18 cellular contexts compared by ENCODE assay signal in genomic region chr15:40796041-40796440, GRCh38. TPM values are rescaled to one million over a fixed set of nuclear protein-coding genes. Genes with fewer than 3 reads are reported as not detected.
A peak's percentile ranks its signal among the peaks of the same experiment; 100 is the strongest.
DNase-seq lines count a peak whose midpoint lies in the region; ATAC-seq, FAIRE-seq and TF ChIP-seq lines count a peak whose summit lies in the region.
"Had no signal": no experiment of that assay in that cellular context is flagged by ENCODE, and none has a peak within 500 bp of the region (broad histone marks: within the 10 kb centered on the region; RNA-seq: fewer than 3 reads in every experiment).

No MANE protein-coding gene starts in this region.

- TF ChIP-seq EP300 in HepG2 (IDR thresholded peaks at IDR 0.05; ENCODE audit: low read depth in 2 of 2, low read length in 2 of 2) (no peak), HepG2 (CRISPR knock-in tag; IDR thresholded peaks at IDR 0.05; ENCODE audit: borderline replicate concordance) (no peak), stomach (IDR thresholded peaks at IDR 0.05) (no peak)

- no peaks in the 10 kb centered on the region for H3K27me3 Mint-ChIP-seq in activated T-helper 17 cell treated with anti-CD3 and anti-CD28 coated beads, Interleukin-2, amount 50 U/mL, for 72 hours
- no peaks in the 10 kb centered on the region for H3K27me3 Mint-ChIP-seq in activated T-helper 1 cell treated with anti-CD3 and anti-CD28 coated beads, Interleukin-12 subunit alpha, Interleukin-12 subunit beta, Interleukin-2, Interleukin-4 antibody, amounts not matched to agents 30 ng/mL and 10 ng/mL and 1 ng/mL, durations not matched to agents 14 hours and 24 hours and 36 hours (ENCODE audit: insufficient read depth)
- H3K27me3 Mint-ChIP-seq: CD8-positive, alpha-beta memory T cell had no signal

- ATAC-seq in activated T-helper 17 cell treated with anti-CD3 and anti-CD28 coated beads, Interleukin-2, amount 50 U/mL, for 72 hours (replicated peaks), result no peak
- ATAC-seq in HepG2 (no peak), GM18858 (IDR thresholded peaks at IDR 0.05; ENCODE audit: unreplicated experiment) (no peak)

- H3K36me3 ChIP-seq in HepG2 (replicated peaks in 1 of 2; ENCODE audit: control insufficient read depth in 1 of 2, insufficient read depth in 2 of 2, low read length in 2 of 2) (peaks cover 0 to 4% of the 10 kb centered on the region in 2 experiments; a peak in 1 of 5 replicates), stomach (peaks cover 0 to 23% (median 9%) of the 10 kb centered on the region in 4 donors)

- H2AFZ ChIP-seq in HepG2 (ENCODE audit: low read length), result no peak overlapping the region

- no peaks in the 10 kb centered on the region for H4K20me1 ChIP-seq in HepG2 (ENCODE audit: insufficient read depth, low read length)
- H4K20me1 ChIP-seq: BLaER1 had no signal

- peak; percentile 38 for DNase-seq in NCI-H526 treated with DMSO at 0.1 percent for 48 hours (lab: John Stamatoyannopoulos, UW)
- no peak for DNase-seq in HepG2 (ENCODE audit: low spot score)
- no peak for DNase-seq in stomach
- no peak for DNase-seq in activated T-helper 1 cell treated with anti-CD3 and anti-CD28 coated beads, Interleukin-12 subunit alpha, Interleukin-12 subunit beta, Interleukin-2, Interleukin-4 antibody, amounts not matched to agents 30 ng/mL and 10 ng/mL and 1 ng/mL, durations not matched to agents 14 hours and 24 hours and 36 hours (ENCODE audit: low spot score)
- no peak for DNase-seq in lower leg skin (ENCODE audit: low spot score in 2 of 2)
- no peak for DNase-seq in GM19238 (ENCODE audit: insufficient read length, low spot score)
- DNase-seq: CD8-positive, alpha-beta memory T cell; DMS 273 treated with DMSO at 0.1 percent for 48 hours; H9; Karpas-422; NCI-H1417; NCI-H2029 treated with DMSO at 0.1 percent for 48 hours; NCI-H524 treated with DMSO at 0.1 percent for 48 hours; NK-92 treated with Interleukin-12 subunit alpha and Interleukin-12 subunit beta, amount 100 ng/mL, for 24 hours had no signal

- TF ChIP-seq CTCF in HepG2 (CRISPR knock-in tag; IDR thresholded peaks at IDR 0.05) (no peak), stomach (IDR thresholded peaks at IDR 0.05) (no peak), lower leg skin (IDR thresholded peaks at IDR 0.05) (no peak)

- H3K36me3 Mint-ChIP-seq in activated T-helper 17 cell treated with anti-CD3 and anti-CD28 coated beads, Interleukin-2, amount 50 U/mL, for 72 hours (ENCODE audit: low read depth), result peaks cover 45% of the 10 kb centered on the region
- H3K36me3 Mint-ChIP-seq in activated T-helper 1 cell treated with anti-CD3 and anti-CD28 coated beads, Interleukin-12 subunit alpha, Interleukin-12 subunit beta, Interleukin-2, Interleukin-4 antibody, amounts not matched to agents 30 ng/mL and 10 ng/mL and 1 ng/mL, durations not matched to agents 14 hours and 24 hours and 36 hours (ENCODE audit: low read depth), result peaks cover 17% of the 10 kb centered on the region

- H3K9me3 Mint-ChIP-seq in activated T-helper 17 cell treated with anti-CD3 and anti-CD28 coated beads, Interleukin-2, amount 50 U/mL, for 72 hours, result no peaks in the 10 kb centered on the region
- H3K9me3 Mint-ChIP-seq in activated T-helper 1 cell treated with anti-CD3 and anti-CD28 coated beads, Interleukin-12 subunit alpha, Interleukin-12 subunit beta, Interleukin-2, Interleukin-4 antibody, amounts not matched to agents 30 ng/mL and 10 ng/mL and 1 ng/mL, durations not matched to agents 14 hours and 24 hours and 36 hours, result no peaks in the 10 kb centered on the region
- H3K9me3 Mint-ChIP-seq: CD8-positive, alpha-beta memory T cell; H9 had no signal

- peaks cover 19% of the 10 kb centered on the region for H3K4me1 Mint-ChIP-seq in activated T-helper 17 cell treated with anti-CD3 and anti-CD28 coated beads, Interleukin-2, amount 50 U/mL, for 72 hours
- H3K4me1 Mint-ChIP-seq in activated T-helper 1 cell treated with anti-CD3 and anti-CD28 coated beads, Interleukin-12 subunit alpha, Interleukin-12 subunit beta, Interleukin-2, Interleukin-4 antibody, amounts not matched to agents 30 ng/mL and 10 ng/mL and 1 ng/mL, durations not matched to agents 14 hours and 24 hours and 36 hours (ENCODE audit: low read depth), result peaks cover 24% of the 10 kb centered on the region

- no peak overlapping the region for H3K4me2 ChIP-seq in HepG2 (ENCODE audit: low read depth, low read length)
- H3K4me2 ChIP-seq: BLaER1 had no signal

- no peak overlapping the region for H3K4me3 ChIP-seq in HepG2 (replicated peaks in 1 of 3; ENCODE audit: insufficient read depth in 1 of 3, low read depth in 2 of 3, low read length in 3 of 3)
- no peak overlapping the region for H3K4me3 ChIP-seq in stomach
- H3K4me3 ChIP-seq in lower leg skin (ENCODE audit: low read depth, poor library complexity, severe bottlenecking), result no peak overlapping the region
- H3K4me3 ChIP-seq: BLaER1 had no signal

- TF ChIP-seq RAD21 in HepG2 (CRISPR knock-in tag; IDR thresholded peaks at IDR 0.05), result no peak

- in situ Hi-C loops in HepG2 (cut with HindIII; ENCODE audit: extremely low pct_ligation_motif_present, low pct_unique_long_range_greater_than_20kb), result no loop called here

- CTCF ChIA-PET in HepG2 (lab: Yijun Ruan, JAX; ENCODE audit: low intra/inter-chr PET ratio, low total read pairs), result no interaction called here

- H3K27me3 ChIP-seq in HepG2 (ENCODE audit: control insufficient read depth in 1 of 2, insufficient read depth in 2 of 2, low read length in 2 of 2), result no peaks in the 10 kb centered on the region
- H3K27me3 ChIP-seq in stomach, result no peaks in the 10 kb centered on the region
- H3K27me3 ChIP-seq: BLaER1 had no signal

- WGBS in HepG2 (ENCODE audit: low lambda C conversion rate), result 86% methylated on average over 2 of the region's 2 CpGs
- 54 to 68% (median 56%) methylated on average over 2 of the region's 2 CpGs for WGBS in stomach, 5 donors
- 60 to 72% methylated on average over 2 of the region's 2 CpGs for WGBS in lower leg skin, 2 donors

- H3K9ac ChIP-seq in HepG2 (ENCODE audit: insufficient read depth, low read depth, low read length), result no peak overlapping the region
- H3K9ac ChIP-seq: BLaER1 had no signal

- peak overlapping the region; percentile 2 for H3K27ac Mint-ChIP-seq in activated T-helper 17 cell treated with anti-CD3 and anti-CD28 coated beads, Interleukin-2, amount 50 U/mL, for 72 hours
- H3K27ac Mint-ChIP-seq in activated T-helper 1 cell treated with anti-CD3 and anti-CD28 coated beads, Interleukin-12 subunit alpha, Interleukin-12 subunit beta, Interleukin-2, Interleukin-4 antibody, amounts not matched to agents 30 ng/mL and 10 ng/mL and 1 ng/mL, durations not matched to agents 14 hours and 24 hours and 36 hours, result no peak overlapping the region

- H3K79me2 ChIP-seq in HepG2 (ENCODE audit: insufficient read depth, low read length), result peaks cover 16% of the 10 kb centered on the region

- H3K27ac ChIP-seq in HepG2 (ENCODE audit: extremely low read length, insufficient read depth, low read length) (peak overlapping the region; percentile 29), stomach (peak overlapping the region in 3 of 5 donors; percentile 10 to 35 (median 13))
- H3K27ac ChIP-seq: BLaER1 had no signal

- H3K4me1 ChIP-seq in HepG2 (ENCODE audit: insufficient read depth, low read length), result peaks cover 50% of the 10 kb centered on the region
- H3K4me1 ChIP-seq in stomach, result peaks cover 13 to 60% (median 40%) of the 10 kb centered on the region in 4 donors

- POLR2A ChIA-PET in HepG2 (lab: Yijun Ruan, JAX), result interaction anchor here (1.1 to 1.3 kb wide), 2 partner anchors 11 to 32 kb away, joined by 3 read pairs; partner anchors contain the start of genes DNAJC17, GCHFR and ZFYVE19

- intact Hi-C loops in HepG2 (cut with micrococcal nuclease; ENCODE audit: unreplicated experiment) (no loop called here), stomach (cut with DNase I; ENCODE audit: low total_unique reads) (no loop called here), lower leg skin (cut with DNase I; ENCODE audit: low total_unique reads) (no loop called here)
- intact Hi-C loops in activated T-helper 1 cell treated with anti-CD3 and anti-CD28 coated beads, Interleukin-12 subunit alpha, Interleukin-12 subunit beta, Interleukin-2, Interleukin-4 antibody, amounts not matched to agents 30 ng/mL and 10 ng/mL and 1 ng/mL, durations not matched to agents 14 hours and 24 hours and 36 hours (cut with micrococcal nuclease), result no loop called here

- H3K9me3 ChIP-seq in HepG2 (ENCODE audit: low read length) (no peaks in the 10 kb centered on the region), stomach (no peaks in the 10 kb centered on the region)
- H3K9me3 ChIP-seq: BLaER1 had no signal

- no TSS peak for BruUV-seq in HepG2 (replicated peaks; lab: Mats Ljungman, UMichigan)

- no peak for FAIRE-seq in HepG2 (lab: Jason Lieb, UNC)

- TF ChIP-seq POLR2A in HepG2 (IDR thresholded peaks at IDR 0.05; ENCODE audit: insufficient read depth in 1 of 2, low read depth in 2 of 2, low read length in 2 of 2), result no peak
- no peak for TF ChIP-seq POLR2A in stomach (IDR thresholded peaks at IDR 0.05)
- TF ChIP-seq POLR2A in lower leg skin (IDR thresholded peaks at IDR 0.05), result no peak

- no peak overlapping the region for H3K4me3 Mint-ChIP-seq in activated T-helper 17 cell treated with anti-CD3 and anti-CD28 coated beads, Interleukin-2, amount 50 U/mL, for 72 hours
- H3K4me3 Mint-ChIP-seq in activated T-helper 1 cell treated with anti-CD3 and anti-CD28 coated beads, Interleukin-12 subunit alpha, Interleukin-12 subunit beta, Interleukin-2, Interleukin-4 antibody, amounts not matched to agents 30 ng/mL and 10 ng/mL and 1 ng/mL, durations not matched to agents 14 hours and 24 hours and 36 hours, result no peak overlapping the region
- H3K4me3 Mint-ChIP-seq: CD8-positive, alpha-beta memory T cell; H9 had no signal

RNA-seq across cellular contexts. Expression of gene ZFYVE19, which starts 10.8 kb away (rescaled TPM):
- 10 to 100 TPM; 35.9 to 38.7 TPM for total RNA-seq in activated T-helper 17 cell treated with anti-CD3 and anti-CD28 coated beads, Interleukin-2, amount 50 U/mL, for 72 hours
- 19.2 and 23.3 TPM in 2 replicates for total RNA-seq in HepG2 (2016; rRNA removed; fragmentation: Illumina TruSeq; extraction: Trizol)
- 8.3 and 9.4 TPM in 2 replicates for total RNA-seq in HepG2 (2016; cell fraction: cytosol; rRNA removed; fragmentation: Illumina TruSeq; extraction: Trizol; ENCODE audit: low read depth)
- 18.8 and 22.2 TPM in 2 replicates for total RNA-seq in HepG2 (2016; cell fraction: insoluble cytoplasmic fraction; rRNA removed; fragmentation: Illumina TruSeq; extraction: Trizol)
- 14.4 and 14.9 TPM in 2 replicates for total RNA-seq in HepG2 (2016; cell fraction: membrane; rRNA removed; fragmentation: Illumina TruSeq; extraction: Trizol)
- 20.2 and 21.1 TPM in 2 replicates for total RNA-seq in HepG2 (2016; cell fraction: nucleus; rRNA removed; fragmentation: Illumina TruSeq; extraction: Trizol)
- polyA plus RNA-seq in HepG2 (2011; rRNA removed), result 44.0 and 55.3 TPM in 2 replicates
- polyA plus RNA-seq in HepG2 (2011; cell fraction: cytosol; rRNA removed), result 40.1 and 40.5 TPM in 2 replicates
- polyA plus RNA-seq in HepG2 (2011; cell fraction: nucleus; rRNA removed), result 167 and 208 TPM in 2 replicates
- polyA plus RNA-seq in HepG2 (2012), result 19.2 and 22.5 TPM in 2 replicates
- polyA plus RNA-seq in HepG2 (2016; cell fraction: cytosol; fragmentation: Illumina TruSeq; extraction: Trizol; ENCODE audit: low read depth), result 6.8 and 9.0 TPM in 2 replicates
- polyA plus RNA-seq in HepG2 (2016; cell fraction: insoluble cytoplasmic fraction; fragmentation: Illumina TruSeq; extraction: Trizol; ENCODE audit: low read depth), result 21.3 TPM in 2 replicates
- 11.2 and 14.4 TPM in 2 replicates for polyA plus RNA-seq in HepG2 (2016; cell fraction: membrane; fragmentation: Illumina TruSeq; extraction: Trizol; ENCODE audit: low read depth)
- 60.8 and 65.3 TPM in 2 replicates for polyA plus RNA-seq in HepG2 (2016; cell fraction: nucleus; fragmentation: Illumina TruSeq; extraction: Trizol; ENCODE audit: insufficient read depth, low read depth)
- 25.9 and 65.3 TPM in 2 replicates for polyA minus RNA-seq in HepG2 (2011; rRNA and poly(A)+ RNA removed; ENCODE audit: low replicate concordance)
- 7.5 and 9.9 TPM in 2 replicates for polyA minus RNA-seq in HepG2 (2011; cell fraction: cytosol; rRNA and poly(A)+ RNA removed)
- 24.6 and 30.2 TPM in 2 replicates for polyA minus RNA-seq in HepG2 (2011; cell fraction: nucleus; rRNA and poly(A)+ RNA removed)
- 10 to 100 TPM; 10.3 to 29.2 (median 18.7) TPM for total RNA-seq in stomach
- 10 to 100 TPM; 14.4 to 31.0 (median 28.3) TPM for polyA plus RNA-seq in stomach
- total RNA-seq in activated T-helper 1 cell treated with anti-CD3 and anti-CD28 coated beads, Interleukin-12 subunit alpha, Interleukin-12 subunit beta, Interleukin-2, Interleukin-4 antibody, amounts not matched to agents 30 ng/mL and 10 ng/mL and 1 ng/mL, durations not matched to agents 14 hours and 24 hours and 36 hours, result 36.2 and 38.6 TPM in 2 replicates
- total RNA-seq in lower leg skin, result 10 to 100 TPM; 30.9 to 65.7 (median 35.4) TPM

RNA-seq across cellular contexts. Expression of gene DNAJC17, which starts 11.2 kb away (rescaled TPM):
- total RNA-seq in activated T-helper 17 cell treated with anti-CD3 and anti-CD28 coated beads, Interleukin-2, amount 50 U/mL, for 72 hours, result 10 to 100 TPM; 30.3 to 34.3 TPM
- total RNA-seq in HepG2 (2016; rRNA removed; fragmentation: Illumina TruSeq; extraction: Trizol), result 26.5 and 30.2 TPM in 2 replicates
- total RNA-seq in HepG2 (2016; cell fraction: cytosol; rRNA removed; fragmentation: Illumina TruSeq; extraction: Trizol; ENCODE audit: low read depth), result 6.4 and 7.8 TPM in 2 replicates
- 30.1 and 30.4 TPM in 2 replicates for total RNA-seq in HepG2 (2016; cell fraction: insoluble cytoplasmic fraction; rRNA removed; fragmentation: Illumina TruSeq; extraction: Trizol)
- 7.4 and 8.6 TPM in 2 replicates for total RNA-seq in HepG2 (2016; cell fraction: membrane; rRNA removed; fragmentation: Illumina TruSeq; extraction: Trizol)
- 17.9 and 19.3 TPM in 2 replicates for total RNA-seq in HepG2 (2016; cell fraction: nucleus; rRNA removed; fragmentation: Illumina TruSeq; extraction: Trizol)
- 22.2 and 23.0 TPM in 2 replicates for polyA plus RNA-seq in HepG2 (2011; rRNA removed)
- polyA plus RNA-seq in HepG2 (2011; cell fraction: cytosol; rRNA removed), result 25.4 and 31.1 TPM in 2 replicates
- 71.0 and 88.9 TPM in 2 replicates for polyA plus RNA-seq in HepG2 (2011; cell fraction: nucleus; rRNA removed)
- 15.6 and 17.8 TPM in 2 replicates for polyA plus RNA-seq in HepG2 (2012)
- 4.4 TPM in 2 replicates for polyA plus RNA-seq in HepG2 (2016; cell fraction: cytosol; fragmentation: Illumina TruSeq; extraction: Trizol; ENCODE audit: low read depth)
- polyA plus RNA-seq in HepG2 (2016; cell fraction: insoluble cytoplasmic fraction; fragmentation: Illumina TruSeq; extraction: Trizol; ENCODE audit: low read depth), result 27.5 and 28.1 TPM in 2 replicates
- polyA plus RNA-seq in HepG2 (2016; cell fraction: membrane; fragmentation: Illumina TruSeq; extraction: Trizol; ENCODE audit: low read depth), result 3.8 and 5.1 TPM in 2 replicates
- polyA plus RNA-seq in HepG2 (2016; cell fraction: nucleus; fragmentation: Illumina TruSeq; extraction: Trizol; ENCODE audit: insufficient read depth, low read depth), result 36.5 and 39.9 TPM in 2 replicates
- 9.9 and 24.8 TPM in 2 replicates for polyA minus RNA-seq in HepG2 (2011; rRNA and poly(A)+ RNA removed; ENCODE audit: low replicate concordance)
- polyA minus RNA-seq in HepG2 (2011; cell fraction: cytosol; rRNA and poly(A)+ RNA removed), result 5.3 and 10.7 TPM in 2 replicates
- 27.2 and 33.7 TPM in 2 replicates for polyA minus RNA-seq in HepG2 (2011; cell fraction: nucleus; rRNA and poly(A)+ RNA removed)
- total RNA-seq in stomach, result 10 to 100 TPM; 11.0 to 64.2 (median 22.9) TPM
- polyA plus RNA-seq in stomach, result 10 to 100 TPM; 33.6 to 66.7 (median 53.9) TPM
- total RNA-seq in activated T-helper 1 cell treated with anti-CD3 and anti-CD28 coated beads, Interleukin-12 subunit alpha, Interleukin-12 subunit beta, Interleukin-2, Interleukin-4 antibody, amounts not matched to agents 30 ng/mL and 10 ng/mL and 1 ng/mL, durations not matched to agents 14 hours and 24 hours and 36 hours, result 52.5 and 54.1 TPM in 2 replicates
- total RNA-seq in lower leg skin, result 10 to 100 TPM; 16.5 to 53.1 (median 29.3) TPM

RNA-seq across cellular contexts. Expression of gene C15orf62, which starts 26.3 kb away (rescaled TPM):
- 1 to 10 TPM; 2.4 to 2.7 TPM for total RNA-seq in activated T-helper 17 cell treated with anti-CD3 and anti-CD28 coated beads, Interleukin-2, amount 50 U/mL, for 72 hours
- total RNA-seq in HepG2 (2016; rRNA removed; fragmentation: Illumina TruSeq; extraction: Trizol), result 0.34 and 0.51 TPM in 2 replicates
- not detected in 2 replicates for total RNA-seq in HepG2 (2016; cell fraction: cytosol; rRNA removed; fragmentation: Illumina TruSeq; extraction: Trizol; ENCODE audit: low read depth)
- total RNA-seq in HepG2 (2016; cell fraction: insoluble cytoplasmic fraction; rRNA removed; fragmentation: Illumina TruSeq; extraction: Trizol), result 0.24 and 0.67 TPM in 2 replicates
- 0.12 and 0.14 TPM in 2 replicates for total RNA-seq in HepG2 (2016; cell fraction: membrane; rRNA removed; fragmentation: Illumina TruSeq; extraction: Trizol)
- 0.97 and 1.1 TPM in 2 replicates for total RNA-seq in HepG2 (2016; cell fraction: nucleus; rRNA removed; fragmentation: Illumina TruSeq; extraction: Trizol)
- 1.0 and 1.1 TPM in 2 replicates for polyA plus RNA-seq in HepG2 (2011; rRNA removed)
- 0.38 and 0.59 TPM in 2 replicates for polyA plus RNA-seq in HepG2 (2011; cell fraction: cytosol; rRNA removed)
- 2.6 and 3.2 TPM in 2 replicates for polyA plus RNA-seq in HepG2 (2011; cell fraction: nucleus; rRNA removed)
- polyA plus RNA-seq in HepG2 (2012), result 1.3 and 1.5 TPM in 2 replicates
- not detected in 2 replicates for polyA plus RNA-seq in HepG2 (2016; cell fraction: cytosol; fragmentation: Illumina TruSeq; extraction: Trizol; ENCODE audit: low read depth)
- polyA plus RNA-seq in HepG2 (2016; cell fraction: insoluble cytoplasmic fraction; fragmentation: Illumina TruSeq; extraction: Trizol; ENCODE audit: low read depth), result 0.23 and 0.52 TPM in 2 replicates
- polyA plus RNA-seq in HepG2 (2016; cell fraction: membrane; fragmentation: Illumina TruSeq; extraction: Trizol; ENCODE audit: low read depth), result 0.17 and 0.19 TPM in 2 replicates
- polyA plus RNA-seq in HepG2 (2016; cell fraction: nucleus; fragmentation: Illumina TruSeq; extraction: Trizol; ENCODE audit: insufficient read depth, low read depth), result 1.7 and 2.1 TPM in 2 replicates
- polyA minus RNA-seq in HepG2 (2011; rRNA and poly(A)+ RNA removed; ENCODE audit: low replicate concordance), result 1.5 and 2.1 TPM in 2 replicates
- 0.26 and 0.30 TPM in 2 replicates for polyA minus RNA-seq in HepG2 (2011; cell fraction: cytosol; rRNA and poly(A)+ RNA removed)
- polyA minus RNA-seq in HepG2 (2011; cell fraction: nucleus; rRNA and poly(A)+ RNA removed), result 2.8 and 3.6 TPM in 2 replicates
- total RNA-seq in stomach, result 10 to 100 TPM in 1 of 5 donors, not detected in 4; 39.3 TPM
- 1 to 10 TPM in 1 of 3 donors, under 1 TPM in 2; 0.25 to 4.5 (median 0.31) TPM for polyA plus RNA-seq in stomach
- total RNA-seq in activated T-helper 1 cell treated with anti-CD3 and anti-CD28 coated beads, Interleukin-12 subunit alpha, Interleukin-12 subunit beta, Interleukin-2, Interleukin-4 antibody, amounts not matched to agents 30 ng/mL and 10 ng/mL and 1 ng/mL, durations not matched to agents 14 hours and 24 hours and 36 hours, result 0.36 and 0.37 TPM in 2 replicates
- 10 to 100 TPM; 31.2 to 58.4 (median 40.2) TPM for total RNA-seq in lower leg skin

RNA-seq across cellular contexts. Expression of gene GCHFR, which starts 32.2 kb away (rescaled TPM):
- total RNA-seq in activated T-helper 17 cell treated with anti-CD3 and anti-CD28 coated beads, Interleukin-2, amount 50 U/mL, for 72 hours, result 10 to 100 TPM; 46.1 to 50.4 TPM
- 92.4 and 93.1 TPM in 2 replicates for total RNA-seq in HepG2 (2016; rRNA removed; fragmentation: Illumina TruSeq; extraction: Trizol)
- total RNA-seq in HepG2 (2016; cell fraction: cytosol; rRNA removed; fragmentation: Illumina TruSeq; extraction: Trizol; ENCODE audit: low read depth), result 106 and 198 TPM in 2 replicates
- 92.8 and 98.5 TPM in 2 replicates for total RNA-seq in HepG2 (2016; cell fraction: insoluble cytoplasmic fraction; rRNA removed; fragmentation: Illumina TruSeq; extraction: Trizol)
- total RNA-seq in HepG2 (2016; cell fraction: membrane; rRNA removed; fragmentation: Illumina TruSeq; extraction: Trizol), result 116 and 181 TPM in 2 replicates
- 33.3 and 38.5 TPM in 2 replicates for total RNA-seq in HepG2 (2016; cell fraction: nucleus; rRNA removed; fragmentation: Illumina TruSeq; extraction: Trizol)
- polyA plus RNA-seq in HepG2 (2011; rRNA removed), result 51.5 and 55.8 TPM in 2 replicates
- 71.1 and 107 TPM in 2 replicates for polyA plus RNA-seq in HepG2 (2011; cell fraction: cytosol; rRNA removed)
- polyA plus RNA-seq in HepG2 (2011; cell fraction: nucleus; rRNA removed), result 36.7 and 39.2 TPM in 2 replicates
- 23.3 and 24.8 TPM in 2 replicates for polyA plus RNA-seq in HepG2 (2012)
- 113 and 197 TPM in 2 replicates for polyA plus RNA-seq in HepG2 (2016; cell fraction: cytosol; fragmentation: Illumina TruSeq; extraction: Trizol; ENCODE audit: low read depth)
- 83.4 and 86.6 TPM in 2 replicates for polyA plus RNA-seq in HepG2 (2016; cell fraction: insoluble cytoplasmic fraction; fragmentation: Illumina TruSeq; extraction: Trizol; ENCODE audit: low read depth)
- polyA plus RNA-seq in HepG2 (2016; cell fraction: membrane; fragmentation: Illumina TruSeq; extraction: Trizol; ENCODE audit: low read depth), result 98.6 and 148 TPM in 2 replicates
- 46.0 and 55.2 TPM in 2 replicates for polyA plus RNA-seq in HepG2 (2016; cell fraction: nucleus; fragmentation: Illumina TruSeq; extraction: Trizol; ENCODE audit: insufficient read depth, low read depth)
- polyA minus RNA-seq in HepG2 (2011; rRNA and poly(A)+ RNA removed; ENCODE audit: low replicate concordance), result 37.3 and 70.3 TPM in 2 replicates
- polyA minus RNA-seq in HepG2 (2011; cell fraction: cytosol; rRNA and poly(A)+ RNA removed), result 16.0 and 18.6 TPM in 2 replicates
- polyA minus RNA-seq in HepG2 (2011; cell fraction: nucleus; rRNA and poly(A)+ RNA removed), result 13.9 and 15.3 TPM in 2 replicates
- total RNA-seq in stomach, result 10 to 100 TPM in 2 of 5 donors, 1 to 10 TPM in 1, not detected in 2; 1.3 to 13.6 (median 11.7) TPM
- 10 to 100 TPM; 21.4 to 37.4 (median 29.3) TPM for polyA plus RNA-seq in stomach
- total RNA-seq in activated T-helper 1 cell treated with anti-CD3 and anti-CD28 coated beads, Interleukin-12 subunit alpha, Interleukin-12 subunit beta, Interleukin-2, Interleukin-4 antibody, amounts not matched to agents 30 ng/mL and 10 ng/mL and 1 ng/mL, durations not matched to agents 14 hours and 24 hours and 36 hours, result 31.3 and 35.7 TPM in 2 replicates
- 10 to 100 TPM; 59.8 to 97.7 (median 88.6) TPM for total RNA-seq in lower leg skin

RNA-seq across cellular contexts. Expression of gene PPP1R14D, which starts 32.5 kb away (rescaled TPM):
- total RNA-seq in activated T-helper 17 cell treated with anti-CD3 and anti-CD28 coated beads, Interleukin-2, amount 50 U/mL, for 72 hours, result not detected
- 0.49 and 0.53 TPM in 2 replicates for total RNA-seq in HepG2 (2016; rRNA removed; fragmentation: Illumina TruSeq; extraction: Trizol)
- not detected in 2 replicates for total RNA-seq in HepG2 (2016; cell fraction: cytosol; rRNA removed; fragmentation: Illumina TruSeq; extraction: Trizol; ENCODE audit: low read depth)
- 0.52 and 0.55 TPM in 2 replicates for total RNA-seq in HepG2 (2016; cell fraction: insoluble cytoplasmic fraction; rRNA removed; fragmentation: Illumina TruSeq; extraction: Trizol)
- 0.34 TPM in 2 replicates for total RNA-seq in HepG2 (2016; cell fraction: membrane; rRNA removed; fragmentation: Illumina TruSeq; extraction: Trizol)
- total RNA-seq in HepG2 (2016; cell fraction: nucleus; rRNA removed; fragmentation: Illumina TruSeq; extraction: Trizol), result not detected in 2 replicates
- polyA plus RNA-seq in HepG2 (2011; rRNA removed), result 0.47 and 0.55 TPM in 2 replicates
- 0.81 and 0.82 TPM in 2 replicates for polyA plus RNA-seq in HepG2 (2011; cell fraction: cytosol; rRNA removed)
- 0.35 and 0.62 TPM in 2 replicates for polyA plus RNA-seq in HepG2 (2011; cell fraction: nucleus; rRNA removed)
- 0.68 TPM in 2 replicates for polyA plus RNA-seq in HepG2 (2012)
- polyA plus RNA-seq in HepG2 (2016; cell fraction: cytosol; fragmentation: Illumina TruSeq; extraction: Trizol; ENCODE audit: low read depth), result not detected in 2 replicates
- polyA plus RNA-seq in HepG2 (2016; cell fraction: insoluble cytoplasmic fraction; fragmentation: Illumina TruSeq; extraction: Trizol; ENCODE audit: low read depth), result 0.46 and 0.48 TPM in 2 replicates
- polyA plus RNA-seq in HepG2 (2016; cell fraction: membrane; fragmentation: Illumina TruSeq; extraction: Trizol; ENCODE audit: low read depth), result not detected in 2 replicates
- polyA plus RNA-seq in HepG2 (2016; cell fraction: nucleus; fragmentation: Illumina TruSeq; extraction: Trizol; ENCODE audit: insufficient read depth, low read depth), result not detected in 2 replicates
- polyA minus RNA-seq in HepG2 (2011; rRNA and poly(A)+ RNA removed; ENCODE audit: low replicate concordance), result 0.21 TPM in 1 of 2 replicates, not detected in the other
- not detected in 2 replicates for polyA minus RNA-seq in HepG2 (2011; cell fraction: cytosol; rRNA and poly(A)+ RNA removed)
- 0.87 TPM in 1 of 2 replicates, not detected in the other for polyA minus RNA-seq in HepG2 (2011; cell fraction: nucleus; rRNA and poly(A)+ RNA removed)
- 10 to 100 TPM in 1 of 5 donors, 1 to 10 TPM in 1, not detected in 3; 2.2 to 20.0 TPM for total RNA-seq in stomach
- polyA plus RNA-seq in stomach, result 1 to 10 TPM in 2 of 3 donors, under 1 TPM in 1; 0.63 to 4.1 (median 1.4) TPM
- not detected in 2 replicates for total RNA-seq in activated T-helper 1 cell treated with anti-CD3 and anti-CD28 coated beads, Interleukin-12 subunit alpha, Interleukin-12 subunit beta, Interleukin-2, Interleukin-4 antibody, amounts not matched to agents 30 ng/mL and 10 ng/mL and 1 ng/mL, durations not matched to agents 14 hours and 24 hours and 36 hours
- 1 to 10 TPM in 2 of 4 donors, under 1 TPM in 1, not detected in 1; 0.65 to 4.8 (median 2.4) TPM for total RNA-seq in lower leg skin
- total RNA-seq: CD8-positive, alpha-beta memory T cell; Daoy; H9 had no signal
- polyA plus RNA-seq: CD8-positive, alpha-beta memory T cell had no signal
